ENCODE assay signal across 1 cellular context in genomic region chr17:332558-333322, GRCh38.
A peak's percentile ranks its signal among the peaks of the same experiment; 100 is the strongest.
TF ChIP-seq lines count a peak whose summit lies in the region.

No MANE protein-coding gene starts in this region.

TF ChIP-seq in K562, 482 proteins besides CTCF, POLR2A, EP300 and RAD21 (continued from another document):
- TF ChIP-seq ZBTB11 (CRISPR knock-in tag; IDR thresholded peaks at IDR 0.05) = 0 out of 6 replicates have a peak, but pooled peaks of 1 of the 3 experiments have one; percentile 19
- no peak for TF ChIP-seq SRSF7 (optimal IDR thresholded peaks at IDR 0.05; ENCODE audit: low read depth, low read length)
- TF ChIP-seq USF2 (CRISPR knock-in tag; IDR thresholded peaks at IDR 0.05) = 0 out of 2 replicates have a peak, but pooled peaks have one; percentile 8
- TF ChIP-seq EZH2 (IDR thresholded peaks at IDR 0.05; ENCODE audit: borderline replicate concordance, low read depth, low read length) = no peak
- TF ChIP-seq RUNX1 (IDR thresholded peaks at IDR 0.05; ENCODE audit: low read depth) = no peak
- TF ChIP-seq YY1 (IDR thresholded peaks at IDR 0.05; ENCODE audit: borderline replicate concordance in 1 of 3, control insufficient read depth in 1 of 3, extremely low read depth in 1 of 3, insufficient read depth in 3 of 3, insufficient read length in 1 of 3, insufficient replicate concordance in 2 of 3, low read depth in 1 of 3, low read length in 2 of 3) = peak in 1 of 3 experiments; percentile 46
- TF ChIP-seq HSF4 (CRISPR knock-in tag; IDR thresholded peaks at IDR 0.05; ENCODE audit: borderline replicate concordance) = no peak
- TF ChIP-seq NFE2 (IDR thresholded peaks at IDR 0.05; ENCODE audit: low read depth) = 0 out of 2 replicates have a peak, but pooled peaks have one; percentile 13
- no peak for TF ChIP-seq ZNF785 (CRISPR knock-in tag; IDR thresholded peaks at IDR 0.05)
- no peak for TF ChIP-seq CEBPB (tag; IDR thresholded peaks at IDR 0.05)
- TF ChIP-seq TBL1XR1 (IDR thresholded peaks at IDR 0.05; ENCODE audit: low read length in 2 of 2) = no peak
